Comparison of ENCODE assay signal across 1 cellular context in the genomic region with DNA sequence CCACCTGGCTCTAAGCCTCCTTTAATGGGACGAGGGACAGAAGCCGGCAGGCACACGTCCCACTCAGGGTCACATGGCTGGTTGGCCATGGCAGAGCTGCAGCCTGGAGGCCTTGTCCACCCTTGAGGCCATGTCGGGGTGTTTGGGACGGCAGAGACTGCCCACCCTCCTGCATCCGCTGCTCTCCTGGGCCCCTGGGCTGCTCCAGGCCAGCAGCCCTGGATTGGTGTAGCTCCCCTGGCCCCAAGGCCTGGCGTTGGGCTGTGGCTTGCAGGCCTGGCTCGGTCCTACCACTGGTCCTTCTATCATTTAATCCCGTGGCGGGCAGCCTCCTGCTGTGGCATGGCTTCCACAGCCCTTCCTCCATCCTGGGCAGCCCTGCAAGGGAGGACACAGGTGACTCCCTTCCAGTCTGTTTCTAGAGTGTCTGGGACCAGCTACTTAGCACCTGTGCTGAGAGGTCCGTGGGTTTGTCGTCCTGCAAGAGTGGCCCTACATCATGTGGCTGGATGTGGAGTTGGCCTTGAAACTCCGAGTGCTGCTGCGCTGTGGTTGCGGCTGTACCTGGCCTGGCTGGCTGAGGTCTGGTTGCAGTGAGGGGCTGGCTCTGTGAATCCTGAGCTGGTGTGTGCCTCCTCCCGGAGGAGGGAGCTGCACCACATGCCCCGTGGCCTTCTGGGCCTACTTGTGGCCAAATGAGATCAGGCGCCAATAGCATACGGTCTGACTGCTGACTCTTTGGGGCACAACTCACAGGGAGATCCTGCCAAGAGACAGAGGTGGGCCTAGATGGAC.
TF ChIP-seq lines count a peak whose summit lies in the region.

No MANE protein-coding gene starts in this region.

TF ChIP-seq in H1, 55 proteins besides CTCF, POLR2A, EP300 and RAD21 (continued from another document):
- TF ChIP-seq, protein P1, sequence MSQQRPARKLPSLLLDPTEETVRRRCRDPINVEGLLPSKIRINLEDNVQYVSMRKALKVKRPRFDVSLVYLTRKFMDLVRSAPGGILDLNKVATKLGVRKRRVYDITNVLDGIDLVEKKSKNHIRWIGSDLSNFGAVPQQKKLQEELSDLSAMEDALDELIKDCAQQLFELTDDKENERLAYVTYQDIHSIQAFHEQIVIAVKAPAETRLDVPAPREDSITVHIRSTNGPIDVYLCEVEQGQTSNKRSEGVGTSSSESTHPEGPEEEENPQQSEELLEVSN (IDR thresholded peaks at IDR 0.05) = no peak
- no peak for TF ChIP-seq KDM1A (IDR thresholded peaks at IDR 0.05; ENCODE audit: borderline replicate concordance, low read length)
